In genomic region chr16:49986351-49987124, GRCh38 we compare ENCODE assay signal across 13 cellular contexts. TPM values are rescaled to one million over a fixed set of nuclear protein-coding genes. Genes with fewer than 3 reads are reported as not detected.
DNase-seq lines count a peak whose midpoint lies in the region; ATAC-seq, FAIRE-seq and TF ChIP-seq lines count a peak whose summit lies in the region.
"Had no signal": no experiment of that assay in that cellular context is flagged by ENCODE, and none has a peak within 500 bp of the region (broad histone marks: within the 10 kb centered on the region; RNA-seq: fewer than 3 reads in every experiment).

No MANE protein-coding gene starts in this region.

- H3K27ac Mint-ChIP-seq in activated naive CD4-positive, alpha-beta T cell treated with anti-CD3 and anti-CD28 coated beads, Interleukin-2, amount 50 U/mL, for 72 hours: no peak overlapping the region

- in situ Hi-C loops in astrocyte of the cerebellum (cut with HindIII; ENCODE audit: low sequenced_read_pairs): no loop called here

- TF ChIP-seq CTCF in BJ (IDR thresholded peaks at IDR 0.05; ENCODE audit: insufficient read depth, low read depth, low read length) (no peak), astrocyte of the cerebellum (IDR thresholded peaks at IDR 0.05; ENCODE audit: low read depth, low read length, missing control alignments) (no peak)

- CTCF ChIA-PET in BJ (lab: Yijun Ruan, JAX): no interaction called here

- no peaks in the 10 kb centered on the region for H3K36me3 ChIP-seq in BJ (ENCODE audit: control insufficient read depth, insufficient read depth, low read length)
- H3K36me3 ChIP-seq: sigmoid colon, SJCRH30 had no signal

- H3K4me3 ChIP-seq in BJ (ENCODE audit: low read depth, low read length) (no peak overlapping the region), astrocyte of the cerebellum (ENCODE audit: low read depth, low read length) (no peak overlapping the region)
- H3K4me3 ChIP-seq: lung, sigmoid colon, SJCRH30 had no signal

- FAIRE-seq in GM19239 (lab: Jason Lieb, UNC): no peak

- no peaks in the 10 kb centered on the region for H3K9me3 Mint-ChIP-seq in activated naive CD4-positive, alpha-beta T cell treated with anti-CD3 and anti-CD28 coated beads, Interleukin-2, amount 50 U/mL, for 72 hours

- no peaks in the 10 kb centered on the region for H3K36me3 Mint-ChIP-seq in activated naive CD4-positive, alpha-beta T cell treated with anti-CD3 and anti-CD28 coated beads, Interleukin-2, amount 50 U/mL, for 72 hours

- no peaks in the 10 kb centered on the region for H3K27me3 ChIP-seq in BJ (ENCODE audit: control insufficient read depth, insufficient read depth, low read length)
- H3K27me3 ChIP-seq: sigmoid colon, SJCRH30 had no signal

- ATAC-seq in activated naive CD4-positive, alpha-beta T cell treated with anti-CD3 and anti-CD28 coated beads, Interleukin-2, amount 50 U/mL, for 72 hours: no peak
- ATAC-seq in GM19324 (IDR thresholded peaks at IDR 0.05; ENCODE audit: low FRiP score, unreplicated experiment): no peak
- ATAC-seq: esophagus mucosa had no signal

- peak; percentile 3 for DNase-seq in BJ (ENCODE audit: low read depth)
- peak; percentile 62 for DNase-seq in HT1080 (ENCODE audit: low read depth)
- DNase-seq in astrocyte of the cerebellum (ENCODE audit: low read depth): peak; percentile 54
- peak; percentile 33 to 49 for DNase-seq in lung microvascular endothelial cell (ENCODE audit: low read depth in 2 of 2)
- DNase-seq in activated naive CD4-positive, alpha-beta T cell treated with anti-CD3 and anti-CD28 coated beads, Interleukin-2, amount 50 U/mL, for 72 hours (ENCODE audit: low spot score in 2 of 2): no peak
- DNase-seq in amygdala (lab: John Stamatoyannopoulos, UW): no peak
- no peak for DNase-seq in GM19239 (ENCODE audit: insufficient read length, low spot score)
- DNase-seq: activated CD4-positive, alpha-beta T cell treated with anti-CD3 and anti-CD28 coated beads, Interleukin-2, amount 50 U/mL, for 48 hours; sigmoid colon; SJCRH30 had no signal

- POLR2A ChIA-PET in BJ (lab: Charles Lee): no interaction called here

RNA-seq across cellular contexts. Expression of gene CNEP1R1, which starts 38.5 kb away (rescaled TPM):
- 15.2 and 24.5 TPM in 2 replicates for polyA plus RNA-seq in BJ (2011; rRNA removed)
- 10.4 and 14.7 TPM in 2 replicates for polyA minus RNA-seq in BJ (2011; rRNA and poly(A)+ RNA removed)
- 13.7 and 17.9 TPM in 2 replicates for total RNA-seq in HT1080 (2014; rRNA removed; shearing (Covaris generic))
- polyA plus RNA-seq in HT1080 (2015; cell fraction: cytosol; rRNA removed): 19.4 and 20.8 TPM in 2 replicates
- polyA plus RNA-seq in HT1080 (2015; cell fraction: nucleus; rRNA removed): 22.7 and 25.4 TPM in 2 replicates
- total RNA-seq in lung microvascular endothelial cell: 20.9 and 26.6 TPM in 2 replicates
- 10 to 100 TPM; 26.9 to 42.9 TPM for total RNA-seq in activated naive CD4-positive, alpha-beta T cell treated with anti-CD3 and anti-CD28 coated beads, Interleukin-2, amount 50 U/mL, for 72 hours

Comparison
In these comparisons a context has a peak if more than half of its experiments do, and no peak if none do; other contexts are left out.
1. DNase-seq: peak in BJ (single experiment), HT1080 (single experiment), astrocyte of the cerebellum (single experiment) and lung microvascular endothelial cell (2 of 2); none in activated naive CD4-positive, alpha-beta T cell treated with anti-CD3 and anti-CD28 coated beads, Interleukin-2, amount 50 U/mL, for 72 hours (0 of 2), amygdala (0 of 56) and GM19239 (single experiment).